9 cellular contexts compared by ENCODE assay signal in genomic region chr16:57533618-57534336, GRCh38. TPM values are rescaled to one million over a fixed set of nuclear protein-coding genes. Genes with fewer than 3 reads are reported as not detected.
DNase-seq lines count a peak whose midpoint lies in the region; ATAC-seq, FAIRE-seq and TF ChIP-seq lines count a peak whose summit lies in the region.
"Had no signal": no experiment of that assay in that cellular context is flagged by ENCODE, and none has a peak within 500 bp of the region (broad histone marks: within the 10 kb centered on the region; RNA-seq: fewer than 3 reads in every experiment).

No MANE protein-coding gene starts in this region.

- ATAC-seq in HG02763 (IDR thresholded peaks at IDR 0.05; ENCODE audit: unreplicated experiment): no peak

- H3K4me3 Mint-ChIP-seq in astrocyte (ENCODE audit: unreplicated experiment): peak overlapping the region; percentile 47

- peaks cover 92% of the 10 kb centered on the region for H3K4me1 ChIP-seq in BLaER1
- H3K4me1 ChIP-seq in astrocyte (ENCODE audit: insufficient read depth, low read length): peaks cover 29% of the 10 kb centered on the region
- H3K4me1 ChIP-seq in muscle layer of colon (ENCODE audit: insufficient read depth, low read length): peaks cover 52% of the 10 kb centered on the region

- H3K79me2 ChIP-seq in astrocyte (ENCODE audit: insufficient read depth, low read length): peaks cover 21% of the 10 kb centered on the region

- peak overlapping the region; percentile 83 for H3K4me2 ChIP-seq in BLaER1
- H3K4me2 ChIP-seq in astrocyte (ENCODE audit: low read length): no peak overlapping the region

- no peaks in the 10 kb centered on the region for H3K9me3 ChIP-seq in BLaER1
- H3K9me3 ChIP-seq in astrocyte (ENCODE audit: insufficient read depth, low read depth, low read length): no peaks in the 10 kb centered on the region
- H3K9me3 ChIP-seq in muscle layer of colon (ENCODE audit: low read length): no peaks in the 10 kb centered on the region

- H4K20me1 ChIP-seq in BLaER1: no peaks in the 10 kb centered on the region
- H4K20me1 ChIP-seq in astrocyte (ENCODE audit: insufficient read depth, low read length): peaks cover 19% of the 10 kb centered on the region

- DNase-seq in NB4 (ENCODE audit: low read depth): peak; percentile 33
- no peak for DNase-seq in astrocyte (ENCODE audit: low read depth)
- no peak for DNase-seq in GDM1 (lab: John Stamatoyannopoulos, UW)
- no peak for DNase-seq in frontal cortex (ENCODE audit: low spot score in 2 of 2)
- no peak for DNase-seq in kidney tubule cell (ENCODE audit: low spot score)

- peaks cover 44% of the 10 kb centered on the region for H3K4me1 Mint-ChIP-seq in astrocyte (ENCODE audit: low read depth, unreplicated experiment)

- H3K4me3 ChIP-seq in BLaER1: peak overlapping the region; percentile 46
- H3K4me3 ChIP-seq in NB4 (ENCODE audit: low read depth, low read length): no peak overlapping the region
- H3K4me3 ChIP-seq in astrocyte (ENCODE audit: insufficient read depth, low read depth, low read length): no peak overlapping the region
- peak overlapping the region in 1 of 2 donors; percentile 1 for H3K4me3 ChIP-seq in muscle layer of colon (ENCODE audit: low read depth in 1 of 2, low read length in 2 of 2)

- H3K27me3 ChIP-seq in BLaER1 (no peaks in the 10 kb centered on the region), astrocyte (ENCODE audit: insufficient read depth, low read length) (peaks cover 9% of the 10 kb centered on the region), muscle layer of colon (ENCODE audit: control insufficient read depth in 1 of 2, insufficient read depth in 2 of 2, low read length in 2 of 2) (no peaks in the 10 kb centered on the region)

- no peak for TF ChIP-seq POLR2A in NB4 (IDR thresholded peaks at IDR 0.05; ENCODE audit: extremely low read depth, insufficient read length)

- no peak for TF ChIP-seq CTCF in NB4 (IDR thresholded peaks at IDR 0.05; ENCODE audit: low read depth, low read length)
- no peak for TF ChIP-seq CTCF in astrocyte (IDR thresholded peaks at IDR 0.05; ENCODE audit: insufficient read depth, low read depth, low read length)

- H3K27me3 Mint-ChIP-seq in astrocyte (ENCODE audit: low read depth, unreplicated experiment): peaks cover 10% of the 10 kb centered on the region

- H3K36me3 Mint-ChIP-seq in astrocyte (ENCODE audit: low read depth, unreplicated experiment): peaks cover 4% of the 10 kb centered on the region

- H3K27ac Mint-ChIP-seq in astrocyte (ENCODE audit: unreplicated experiment): no peak overlapping the region

- H3K27ac ChIP-seq in BLaER1: peak overlapping the region; percentile 77
- H3K27ac ChIP-seq in astrocyte (ENCODE audit: low read depth, low read length): no peak overlapping the region
- peak overlapping the region; percentile 31 for H3K27ac ChIP-seq in muscle layer of colon (ENCODE audit: low read depth, low read length)

- H3K9me3 Mint-ChIP-seq in astrocyte (ENCODE audit: unreplicated experiment): peaks cover 9% of the 10 kb centered on the region

- H3K36me3 ChIP-seq in BLaER1 (peaks cover 2% of the 10 kb centered on the region; the same call in 1 of the 2 replicates), astrocyte (ENCODE audit: insufficient read depth, low read length) (no peaks in the 10 kb centered on the region), muscle layer of colon (ENCODE audit: insufficient read depth, low read length) (no peaks in the 10 kb centered on the region)

- peak overlapping the region; percentile 59; the same call in 1 of the 2 replicates for H3K9ac ChIP-seq in BLaER1
- no peak overlapping the region for H3K9ac ChIP-seq in astrocyte (ENCODE audit: low read length)
- H3K9ac ChIP-seq in muscle layer of colon (ENCODE audit: low read length): no peak overlapping the region

- FAIRE-seq in astrocyte (lab: Jason Lieb, UNC) (no peak), frontal cortex (lab: Jason Lieb, UNC) (no peak)

- H2AFZ ChIP-seq in astrocyte (ENCODE audit: low read depth, low read length): no peak overlapping the region

RNA-seq across cellular contexts. Expression of gene CCDC102A, which starts 2.6 kb away (rescaled TPM):
- total RNA-seq in astrocyte (7.8 and 8.8 TPM in 2 replicates), frontal cortex (0.82 TPM)

RNA-seq across cellular contexts. Expression of gene ADGRG5, which starts 8.7 kb away (rescaled TPM):
- 0.09 and 0.12 TPM in 2 replicates for total RNA-seq in astrocyte
- under 0.01 TPM for total RNA-seq in frontal cortex
- total RNA-seq: LHCN-M2 had no signal

RNA-seq across cellular contexts. Expression of gene DOK4, which starts 47.5 kb away (rescaled TPM):
- total RNA-seq in astrocyte: 25.5 and 28.4 TPM in 2 replicates
- total RNA-seq in frontal cortex: 71.7 TPM
